Comparison of ENCODE assay signal across 8 cellular contexts in the genomic region with DNA sequence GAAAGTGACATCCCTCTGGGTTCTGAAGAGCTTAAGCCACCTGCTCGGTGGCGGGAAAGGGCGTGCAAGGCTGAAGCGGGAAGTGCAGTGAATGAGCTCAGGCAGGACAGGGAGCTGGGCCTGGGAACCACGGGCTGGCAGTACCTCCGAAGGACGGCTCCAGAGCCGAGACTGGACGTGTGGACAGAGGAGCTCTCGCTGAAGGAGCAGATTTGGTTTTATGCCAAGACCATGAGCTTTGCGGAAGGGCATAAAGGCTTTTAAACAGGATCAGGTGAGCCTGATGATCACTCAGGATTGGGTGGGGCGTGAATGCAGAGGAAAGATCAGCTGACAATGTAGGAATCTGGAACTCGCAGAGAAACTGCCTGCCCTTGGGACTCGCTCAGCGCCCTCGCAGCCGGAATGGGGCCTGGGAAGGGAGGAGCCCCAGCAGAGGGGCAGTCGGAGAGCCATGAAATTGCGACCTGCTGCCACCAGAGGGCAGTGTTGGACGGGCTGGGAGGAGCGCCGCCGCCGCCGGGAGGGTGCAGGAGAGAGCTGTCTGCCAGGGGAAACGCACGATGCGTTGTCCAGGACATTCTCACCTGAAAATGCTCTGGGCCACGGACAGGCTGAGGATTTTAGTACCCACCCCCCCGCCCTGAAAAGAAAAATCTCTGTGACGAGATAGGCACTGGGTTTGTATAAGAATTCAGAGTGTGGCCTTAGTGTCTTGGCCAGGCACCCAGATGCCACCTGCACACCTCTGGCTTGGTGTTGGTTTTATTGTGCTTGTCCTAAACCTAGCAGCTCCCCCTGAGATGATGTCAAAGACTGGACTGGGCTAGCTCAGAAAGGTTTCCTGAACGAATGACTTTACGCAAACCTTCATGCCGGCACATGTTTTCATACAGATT.
DNase-seq lines count a peak whose midpoint lies in the region; ATAC-seq lines count a peak whose summit lies in the region.

No MANE protein-coding gene starts in this region.

- H3K9me3 Mint-ChIP-seq in effector memory CD8-positive, alpha-beta T cell = peaks cover 9 to 10% of the 10 kb centered on the region in 2 donors
- H3K9me3 Mint-ChIP-seq in memory B cell = peaks cover 7% of the 10 kb centered on the region

- H3K36me3 Mint-ChIP-seq in effector memory CD8-positive, alpha-beta T cell (ENCODE audit: insufficient read depth) = no peaks in the 10 kb centered on the region
- H3K36me3 Mint-ChIP-seq in memory B cell = no peaks in the 10 kb centered on the region

- H3K27ac Mint-ChIP-seq in effector memory CD8-positive, alpha-beta T cell = no peak overlapping the region
- no peak overlapping the region for H3K27ac Mint-ChIP-seq in memory B cell

- ATAC-seq in GM18867 (IDR thresholded peaks at IDR 0.05; ENCODE audit: unreplicated experiment) (peak; percentile 90), HG03039 (IDR thresholded peaks at IDR 0.05; ENCODE audit: unreplicated experiment) (peak; percentile 89), memory B cell (ENCODE audit: low read depth) (no peak)
- peak; percentile 50 for ATAC-seq in effector memory CD8-positive, alpha-beta T cell (replicated peaks)

- H3K4me3 Mint-ChIP-seq in effector memory CD8-positive, alpha-beta T cell = no peak overlapping the region
- no peak overlapping the region for H3K4me3 Mint-ChIP-seq in memory B cell

- peaks cover 35% of the 10 kb centered on the region in 2 donors for H3K27me3 Mint-ChIP-seq in effector memory CD8-positive, alpha-beta T cell
- peaks cover 15% of the 10 kb centered on the region for H3K27me3 Mint-ChIP-seq in memory B cell

- DNase-seq in Ammon's horn (ENCODE audit: low spot score) (peak; percentile 91), NCI-H2107 (lab: John Stamatoyannopoulos, UW) (peak; percentile 30), memory B cell (ENCODE audit: low spot score in 2 of 2) (peak; percentile 18)
- DNase-seq in activated CD4-positive, alpha-beta T cell treated with anti-CD3 and anti-CD28 coated beads, Interleukin-2, amount 50 U/mL, for 4 hours = peak; percentile 15 to 18
- DNase-seq in effector memory CD8-positive, alpha-beta T cell = peak; percentile 5 to 12 (median 8)
- DNase-seq in stimulated activated CD8-positive, alpha-beta memory T cell treated with anti-CD3 and anti-CD28 coated beads, Interleukin-4, amount 100 ng/mL, for 24 hours (ENCODE audit: low read depth) = peak; percentile 28

- H3K4me1 Mint-ChIP-seq in effector memory CD8-positive, alpha-beta T cell (ENCODE audit: low read depth in 2 of 2) = peaks cover 5 to 9% of the 10 kb centered on the region in 2 donors
- peaks cover 3% of the 10 kb centered on the region for H3K4me1 Mint-ChIP-seq in memory B cell

Comparison
In these comparisons a context has a peak if more than half of its experiments do, and no peak if none do; other contexts are left out.
1. DNase-seq: peak in every context shown above with its lines; median percentile 91 in Ammon's horn; 30 in NCI-H2107; 28 in stimulated activated CD8-positive, alpha-beta memory T cell treated with anti-CD3 and anti-CD28 coated beads, Interleukin-4, amount 100 ng/mL, for 24 hours; 18 in memory B cell; 16 in activated CD4-positive, alpha-beta T cell treated with anti-CD3 and anti-CD28 coated beads, Interleukin-2, amount 50 U/mL, for 4 hours; 8 in effector memory CD8-positive, alpha-beta T cell.